Comparison of ENCODE assay signal across 2 cellular contexts in the genomic region with DNA sequence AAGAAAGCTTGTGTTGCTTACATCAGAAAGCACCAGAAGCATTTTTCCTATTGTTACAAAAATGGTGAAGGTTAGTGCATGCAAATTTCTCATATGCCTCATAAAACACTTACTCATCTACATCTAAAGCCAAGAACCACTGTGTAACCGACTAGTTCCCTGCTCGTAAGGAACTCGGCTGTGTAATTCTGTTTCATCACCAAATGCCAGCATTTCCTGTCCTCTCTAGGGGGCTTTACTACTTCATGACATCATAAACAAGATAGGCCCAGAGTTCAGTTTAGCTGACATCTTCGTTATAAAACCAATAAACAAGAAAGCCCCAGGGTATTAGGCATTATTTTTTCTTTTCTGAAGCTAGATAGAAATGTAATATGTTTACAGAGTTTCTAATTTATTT.
TF ChIP-seq lines count a peak whose summit lies in the region.

No MANE protein-coding gene starts in this region.

TF ChIP-seq in IMR-90, 13 proteins besides CTCF, POLR2A, EP300 and RAD21:
- TF ChIP-seq CEBPB (IDR thresholded peaks at IDR 0.05; ENCODE audit: low read depth, low read length): peak; percentile 64; the same call in 1 of the 2 replicates
- TF ChIP-seq RCOR1 (IDR thresholded peaks at IDR 0.05; ENCODE audit: insufficient replicate concordance, low read length): no peak

TF ChIP-seq in GM12878, 131 proteins besides CTCF, POLR2A, EP300 and RAD21:
- no peak for TF ChIP-seq ZNF384 (IDR thresholded peaks at IDR 0.05; ENCODE audit: borderline replicate concordance, low read depth, low read length)
- TF ChIP-seq IRF4 (IDR thresholded peaks at IDR 0.05; ENCODE audit: low read depth, low read length): no peak
- TF ChIP-seq CUX1 (IDR thresholded peaks at IDR 0.05; ENCODE audit: insufficient replicate concordance, low read depth, low read length): no peak
- TF ChIP-seq JUNB (IDR thresholded peaks at IDR 0.05): no peak
- TF ChIP-seq BACH1 (IDR thresholded peaks at IDR 0.05; ENCODE audit: borderline replicate concordance): no peak
- no peak for TF ChIP-seq ZNF622 (IDR thresholded peaks at IDR 0.05)
- no peak for TF ChIP-seq BCL11A (IDR thresholded peaks at IDR 0.05; ENCODE audit: low read depth, low read length)
- TF ChIP-seq SMAD5 (IDR thresholded peaks at IDR 0.05; ENCODE audit: low read depth): no peak
- no peak for TF ChIP-seq KDM1A (IDR thresholded peaks at IDR 0.05; ENCODE audit: borderline replicate concordance)
- TF ChIP-seq HCFC1 (IDR thresholded peaks at IDR 0.05; ENCODE audit: low read length): no peak
- no peak for TF ChIP-seq NKRF (conservative IDR thresholded peaks at IDR 0.05)
- TF ChIP-seq SUZ12 (IDR thresholded peaks at IDR 0.05; ENCODE audit: unreplicated experiment): no peak
- TF ChIP-seq GABPA (IDR thresholded peaks at IDR 0.05; ENCODE audit: low read depth): no peak
- no peak for TF ChIP-seq EED (IDR thresholded peaks at IDR 0.05; ENCODE audit: low read depth)
- TF ChIP-seq SRF (IDR thresholded peaks at IDR 0.05; ENCODE audit: low read depth in 2 of 2, low read length in 2 of 2): no peak
- no peak for TF ChIP-seq RUNX3 (IDR thresholded peaks at IDR 0.05; ENCODE audit: low read length)
- TF ChIP-seq ZBED1 (IDR thresholded peaks at IDR 0.05; ENCODE audit: borderline replicate concordance): no peak
- TF ChIP-seq, protein P1, sequence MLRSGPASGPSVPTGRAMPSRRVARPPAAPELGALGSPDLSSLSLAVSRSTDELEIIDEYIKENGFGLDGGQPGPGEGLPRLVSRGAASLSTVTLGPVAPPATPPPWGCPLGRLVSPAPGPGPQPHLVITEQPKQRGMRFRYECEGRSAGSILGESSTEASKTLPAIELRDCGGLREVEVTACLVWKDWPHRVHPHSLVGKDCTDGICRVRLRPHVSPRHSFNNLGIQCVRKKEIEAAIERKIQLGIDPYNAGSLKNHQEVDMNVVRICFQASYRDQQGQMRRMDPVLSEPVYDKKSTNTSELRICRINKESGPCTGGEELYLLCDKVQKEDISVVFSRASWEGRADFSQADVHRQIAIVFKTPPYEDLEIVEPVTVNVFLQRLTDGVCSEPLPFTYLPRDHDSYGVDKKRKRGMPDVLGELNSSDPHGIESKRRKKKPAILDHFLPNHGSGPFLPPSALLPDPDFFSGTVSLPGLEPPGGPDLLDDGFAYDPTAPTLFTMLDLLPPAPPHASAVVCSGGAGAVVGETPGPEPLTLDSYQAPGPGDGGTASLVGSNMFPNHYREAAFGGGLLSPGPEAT (IDR thresholded peaks at IDR 0.05; ENCODE audit: low read depth): no peak
- TF ChIP-seq ZSCAN29 (IDR thresholded peaks at IDR 0.05): no peak
